ENCODE assay signal across 16 cellular contexts in genomic region chr7:140691368-140692045, GRCh38. TPM values are rescaled to one million over a fixed set of nuclear protein-coding genes. Genes with fewer than 3 reads are reported as not detected.
"Had no signal": no experiment of that assay in that cellular context is flagged by ENCODE, and none has a peak within 500 bp of the region (broad histone marks: within the 10 kb centered on the region; RNA-seq: fewer than 3 reads in every experiment).

No MANE protein-coding gene starts in this region.

- H3K9me3 Mint-ChIP-seq: activated CD4-positive, alpha-beta memory T cell treated with anti-CD3 and anti-CD28 coated beads for 36 hours; activated naive CD4-positive, alpha-beta T cell treated with anti-CD3 and anti-CD28 coated beads, Interleukin-2, amount 10 ng/mL, durations not matched to agents 7 days and 5 days; activated T-helper 1 cell treated with anti-CD3 and anti-CD28 coated beads, Interleukin-12 subunit alpha, Interleukin-12 subunit beta, Interleukin-2, Interleukin-4 antibody, amounts not matched to agents 30 ng/mL and 10 ng/mL and 1 ng/mL, durations not matched to agents 14 hours and 24 hours and 36 hours; naive thymus-derived CD8-positive, alpha-beta T cell had no signal

- H3K4me3 Mint-ChIP-seq: activated CD4-positive, alpha-beta memory T cell treated with anti-CD3 and anti-CD28 coated beads for 36 hours; activated naive CD4-positive, alpha-beta T cell treated with anti-CD3 and anti-CD28 coated beads, Interleukin-2, amount 10 ng/mL, durations not matched to agents 7 days and 5 days; activated T-helper 1 cell treated with anti-CD3 and anti-CD28 coated beads, Interleukin-12 subunit alpha, Interleukin-12 subunit beta, Interleukin-2, Interleukin-4 antibody, amounts not matched to agents 30 ng/mL and 10 ng/mL and 1 ng/mL, durations not matched to agents 14 hours and 24 hours and 36 hours; naive thymus-derived CD8-positive, alpha-beta T cell had no signal

- H3K9me3 ChIP-seq: adrenal gland, gastroesophageal sphincter, mucosa of descending colon had no signal

- H3K36me3 ChIP-seq: adrenal gland had no signal

- H3K27ac ChIP-seq: adrenal gland, gastroesophageal sphincter had no signal

- H3K27ac Mint-ChIP-seq: activated CD4-positive, alpha-beta memory T cell treated with anti-CD3 and anti-CD28 coated beads for 36 hours; activated T-helper 1 cell treated with anti-CD3 and anti-CD28 coated beads, Interleukin-12 subunit alpha, Interleukin-12 subunit beta, Interleukin-2, Interleukin-4 antibody, amounts not matched to agents 30 ng/mL and 10 ng/mL and 1 ng/mL, durations not matched to agents 14 hours and 24 hours and 36 hours had no signal

- DNase-seq: activated CD4-positive, alpha-beta memory T cell treated with anti-CD3 and anti-CD28 coated beads for 36 hours; activated CD4-positive, alpha-beta T cell treated with anti-CD3 and anti-CD28 coated beads for 1 hour; activated CD8-positive, alpha-beta memory T cell treated with anti-CD3 and anti-CD28 coated beads, Interleukin-2, amount 50 U/mL, for 48 hours; activated naive CD4-positive, alpha-beta T cell treated with anti-CD3 and anti-CD28 coated beads, Interleukin-2, amount 10 ng/mL, durations not matched to agents 7 days and 5 days; central memory CD4-positive, alpha-beta T cell; cortex of kidney; effector CD8-positive, alpha-beta T cell; hippocampal formation; left cardiac atrium; mucosa of descending colon; naive thymus-derived CD8-positive, alpha-beta T cell; stimulated activated CD4-positive, alpha-beta T cell treated with anti-CD3 and anti-CD28 coated beads, Interleukin-4, amount 100 ng/mL, for 1 hour; SW 1271 had no signal

- H3K4me3 ChIP-seq: adrenal gland, gastroesophageal sphincter, mucosa of descending colon had no signal

- ATAC-seq: gastroesophageal sphincter; left cardiac atrium; mucosa of descending colon; naive thymus-derived CD8-positive, alpha-beta T cell had no signal

- H3K27me3 Mint-ChIP-seq: activated CD4-positive, alpha-beta memory T cell treated with anti-CD3 and anti-CD28 coated beads for 36 hours; activated naive CD4-positive, alpha-beta T cell treated with anti-CD3 and anti-CD28 coated beads, Interleukin-2, amount 10 ng/mL, durations not matched to agents 7 days and 5 days; naive thymus-derived CD8-positive, alpha-beta T cell had no signal

- H3K27me3 ChIP-seq: adrenal gland, gastroesophageal sphincter had no signal

RNA-seq across cellular contexts. Expression of gene DENND2A, which starts 50.9 kb away (rescaled TPM):
- total RNA-seq: activated CD4-positive, alpha-beta memory T cell treated with anti-CD3 and anti-CD28 coated beads for 36 hours; activated T-helper 1 cell treated with anti-CD3 and anti-CD28 coated beads, Interleukin-12 subunit alpha, Interleukin-12 subunit beta, Interleukin-2, Interleukin-4 antibody, amounts not matched to agents 30 ng/mL and 10 ng/mL and 1 ng/mL, durations not matched to agents 14 hours and 24 hours and 36 hours had no signal
- polyA plus RNA-seq: naive thymus-derived CD8-positive, alpha-beta T cell had no signal
